In genomic region chr6:28808383-28808782, GRCh38 we compare ENCODE assay signal across 12 cellular contexts.
DNase-seq lines count a peak whose midpoint lies in the region; ATAC-seq, FAIRE-seq and TF ChIP-seq lines count a peak whose summit lies in the region.
"Had no signal": no experiment of that assay in that cellular context is flagged by ENCODE, and none has a peak within 500 bp of the region (broad histone marks: within the 10 kb centered on the region; RNA-seq: fewer than 3 reads in every experiment).

No MANE protein-coding gene starts in this region.

- peaks cover 2 to 24% of the 10 kb centered on the region in 2 experiments; a peak in 3 of 5 replicates for H3K27me3 ChIP-seq in HepG2 (ENCODE audit: control insufficient read depth in 1 of 2, insufficient read depth in 2 of 2, low read length in 2 of 2)
- H3K27me3 ChIP-seq in right lobe of liver: peaks cover 5 to 33% of the 10 kb centered on the region in 2 donors

- H3K27ac Mint-ChIP-seq in stimulated activated naive CD8-positive, alpha-beta T cell treated with anti-CD3 and anti-CD28 coated beads, Interleukin-15, amount 100 ng/mL, for 72 hours: no peak overlapping the region

- no peak for FAIRE-seq in HepG2 (lab: Jason Lieb, UNC)

- POLR2A ChIA-PET in HepG2 (lab: Yijun Ruan, JAX): interaction anchor here (0.6 kb wide), 1 partner anchor 1217 kb away, joined by 3 read pairs; no protein-coding TSS in a partner anchor

- peaks cover 97% of the 10 kb centered on the region for H3K27me3 Mint-ChIP-seq in stimulated activated naive CD8-positive, alpha-beta T cell treated with anti-CD3 and anti-CD28 coated beads, Interleukin-15, amount 100 ng/mL, for 72 hours

- WGBS in HepG2 (ENCODE audit: low lambda C conversion rate): 16% methylated on average over 13 of the region's 13 CpGs
- 13% methylated on average over 13 of the region's 13 CpGs for WGBS in right lobe of liver (ENCODE audit: insufficient coverage, low coverage, low lambda C conversion rate, missing lambda C conversion rate)

- in situ Hi-C loops in HepG2 (cut with HindIII; ENCODE audit: extremely low pct_ligation_motif_present, low pct_unique_long_range_greater_than_20kb): no loop called here

- TF ChIP-seq POLR2A in HepG2 (IDR thresholded peaks at IDR 0.05; ENCODE audit: insufficient read depth in 1 of 2, low read depth in 2 of 2, low read length in 2 of 2): no peak
- no peak for TF ChIP-seq POLR2A in right lobe of liver (IDR thresholded peaks at IDR 0.05)

- peaks cover 0 to 10% of the 10 kb centered on the region in 2 donors for H3K9me3 Mint-ChIP-seq in stimulated activated naive CD8-positive, alpha-beta T cell treated with anti-CD3 and anti-CD28 coated beads, Interleukin-15, amount 100 ng/mL, for 72 hours

- H3K4me1 ChIP-seq in HepG2 (ENCODE audit: insufficient read depth, low read length) (peaks cover 52% of the 10 kb centered on the region), right lobe of liver (no peaks in the 10 kb centered on the region)
- H3K4me1 ChIP-seq: vagina had no signal

- TF ChIP-seq RAD21 in HepG2 (CRISPR knock-in tag; IDR thresholded peaks at IDR 0.05): no peak

- peak; percentile 17; the same call in 2 of the 3 replicates for ATAC-seq in HepG2
- no peak for ATAC-seq in right lobe of liver
- no peak for ATAC-seq in stimulated activated naive CD8-positive, alpha-beta T cell treated with anti-CD3 and anti-CD28 coated beads, Interleukin-15, amount 100 ng/mL, for 72 hours
- no peak for ATAC-seq in GM18858 (IDR thresholded peaks at IDR 0.05; ENCODE audit: unreplicated experiment)
- ATAC-seq in HG03378 (IDR thresholded peaks at IDR 0.05; ENCODE audit: unreplicated experiment): no peak

- H3K79me2 ChIP-seq in HepG2 (ENCODE audit: insufficient read depth, low read length): no peaks in the 10 kb centered on the region

- H3K4me3 ChIP-seq in HepG2 (replicated peaks in 1 of 3; ENCODE audit: insufficient read depth in 1 of 3, low read depth in 2 of 3, low read length in 3 of 3): peak overlapping the region; percentile 54 to 78 (median 67)
- H3K4me3 ChIP-seq in right lobe of liver: no peak overlapping the region
- H3K4me3 ChIP-seq in fibroblast of mammary gland (ENCODE audit: control insufficient read depth, low read depth, low read length): peak overlapping the region; percentile 59
- H3K4me3 ChIP-seq: vagina had no signal

- no peak overlapping the region for H3K27ac ChIP-seq in HepG2 (ENCODE audit: extremely low read length, insufficient read depth, low read length)
- no peak overlapping the region for H3K27ac ChIP-seq in right lobe of liver
- H3K27ac ChIP-seq: RWPE1, vagina, VCaP had no signal

- CTCF ChIA-PET in HepG2 (lab: Yijun Ruan, JAX; ENCODE audit: low intra/inter-chr PET ratio, low total read pairs): no interaction called here

- H2AFZ ChIP-seq in HepG2 (ENCODE audit: low read length): peak overlapping the region; percentile 50

- no peak for TF ChIP-seq CTCF in HepG2 (CRISPR knock-in tag; IDR thresholded peaks at IDR 0.05)
- TF ChIP-seq CTCF in right lobe of liver (IDR thresholded peaks at IDR 0.05): no peak
- no peak for TF ChIP-seq CTCF in fibroblast of mammary gland (conservative IDR thresholded peaks at IDR 0.05; ENCODE audit: control insufficient read depth, insufficient read depth, low read depth, low read length)

- no peak for TF ChIP-seq EP300 in HepG2 (IDR thresholded peaks at IDR 0.05; ENCODE audit: low read depth in 2 of 2, low read length in 2 of 2)
- no peak for TF ChIP-seq EP300 in HepG2 (CRISPR knock-in tag; IDR thresholded peaks at IDR 0.05; ENCODE audit: borderline replicate concordance)

- intact Hi-C loops in HepG2 (cut with micrococcal nuclease; ENCODE audit: unreplicated experiment) (loop anchor here (5.0 kb wide), 1 partner anchor 81 kb away; no protein-coding TSS in a partner anchor), right lobe of liver (cut with DNase I) (no loop called here)

- no peaks in the 10 kb centered on the region for H3K36me3 ChIP-seq in HepG2 (replicated peaks in 1 of 2; ENCODE audit: control insufficient read depth in 1 of 2, insufficient read depth in 2 of 2, low read length in 2 of 2)
- no peaks in the 10 kb centered on the region for H3K36me3 ChIP-seq in right lobe of liver
- H3K36me3 ChIP-seq: vagina had no signal

- H3K4me2 ChIP-seq in HepG2 (ENCODE audit: low read depth, low read length): peak overlapping the region; percentile 84

- no TSS peak for BruUV-seq in HepG2 (replicated peaks; lab: Mats Ljungman, UMichigan)

- H3K9ac ChIP-seq in HepG2 (ENCODE audit: insufficient read depth, low read depth, low read length): peak overlapping the region; percentile 2; the same call in 1 of the 2 replicates

- DNase-seq in HepG2 (ENCODE audit: low spot score) (no peak), right lobe of liver (no peak), RKO (ENCODE audit: low spot score) (peak; percentile 68), fibroblast of mammary gland (ENCODE audit: low read depth) (no peak), GM03348 (ENCODE audit: low spot score) (no peak)
- DNase-seq in stimulated activated naive CD8-positive, alpha-beta T cell treated with anti-CD3 and anti-CD28 coated beads, Interleukin-15, amount 100 ng/mL, for 72 hours: no peak
- DNase-seq: NCI-H2107 had no signal

- H4K20me1 ChIP-seq in HepG2 (ENCODE audit: insufficient read depth, low read length): no peaks in the 10 kb centered on the region

- H3K4me1 Mint-ChIP-seq in stimulated activated naive CD8-positive, alpha-beta T cell treated with anti-CD3 and anti-CD28 coated beads, Interleukin-15, amount 100 ng/mL, for 72 hours: peaks cover 29% of the 10 kb centered on the region

- no peaks in the 10 kb centered on the region for H3K9me3 ChIP-seq in HepG2 (ENCODE audit: low read length)
- no peaks in the 10 kb centered on the region for H3K9me3 ChIP-seq in right lobe of liver
- H3K9me3 ChIP-seq: vagina had no signal

- peak overlapping the region; percentile 23 to 37 for H3K4me3 Mint-ChIP-seq in stimulated activated naive CD8-positive, alpha-beta T cell treated with anti-CD3 and anti-CD28 coated beads, Interleukin-15, amount 100 ng/mL, for 72 hours

TF ChIP-seq in HepG2, 621 proteins besides CTCF, POLR2A, EP300 and RAD21 (continues in another document):
- TF ChIP-seq RXRB (CRISPR knock-in tag; IDR thresholded peaks at IDR 0.05; ENCODE audit: borderline replicate concordance) (0 out of 2 replicates have a peak, but pooled peaks have one; percentile 4), ETV6 (CRISPR knock-in tag; conservative IDR thresholded peaks at IDR 0.05) (no peak), ESRRA (CRISPR knock-in tag; IDR thresholded peaks at IDR 0.05; ENCODE audit: low read depth) (no peak), RAD51 (IDR thresholded peaks at IDR 0.05; ENCODE audit: borderline replicate concordance) (no peak), GABPB1 (CRISPR knock-in tag; IDR thresholded peaks at IDR 0.05) (0 out of 2 replicates have a peak, but pooled peaks have one; percentile 11), CENPX (CRISPR knock-in tag; IDR thresholded peaks at IDR 0.05) (no peak), ZMAT3 (CRISPR knock-in tag; conservative IDR thresholded peaks at IDR 0.05) (no peak), AHR (CRISPR knock-in tag; IDR thresholded peaks at IDR 0.05) (no peak), DR1 (CRISPR knock-in tag; IDR thresholded peaks at IDR 0.05) (no peak), CBFB (CRISPR knock-in tag; IDR thresholded peaks at IDR 0.05) (no peak), NFAT5 (CRISPR knock-in tag; IDR thresholded peaks at IDR 0.05) (no peak), ZNF337 (CRISPR knock-in tag; IDR thresholded peaks at IDR 0.05; ENCODE audit: borderline replicate concordance, low read depth) (no peak)

Comparison
In these comparisons a context has a peak if more than half of its experiments do, and no peak if none do; other contexts are left out.
1. H3K4me3 ChIP-seq: peak in HepG2 (3 of 3) and fibroblast of mammary gland (single experiment); none in right lobe of liver (0 of 3).